ENCODE assay signal across 8 cellular contexts in the genomic region with DNA sequence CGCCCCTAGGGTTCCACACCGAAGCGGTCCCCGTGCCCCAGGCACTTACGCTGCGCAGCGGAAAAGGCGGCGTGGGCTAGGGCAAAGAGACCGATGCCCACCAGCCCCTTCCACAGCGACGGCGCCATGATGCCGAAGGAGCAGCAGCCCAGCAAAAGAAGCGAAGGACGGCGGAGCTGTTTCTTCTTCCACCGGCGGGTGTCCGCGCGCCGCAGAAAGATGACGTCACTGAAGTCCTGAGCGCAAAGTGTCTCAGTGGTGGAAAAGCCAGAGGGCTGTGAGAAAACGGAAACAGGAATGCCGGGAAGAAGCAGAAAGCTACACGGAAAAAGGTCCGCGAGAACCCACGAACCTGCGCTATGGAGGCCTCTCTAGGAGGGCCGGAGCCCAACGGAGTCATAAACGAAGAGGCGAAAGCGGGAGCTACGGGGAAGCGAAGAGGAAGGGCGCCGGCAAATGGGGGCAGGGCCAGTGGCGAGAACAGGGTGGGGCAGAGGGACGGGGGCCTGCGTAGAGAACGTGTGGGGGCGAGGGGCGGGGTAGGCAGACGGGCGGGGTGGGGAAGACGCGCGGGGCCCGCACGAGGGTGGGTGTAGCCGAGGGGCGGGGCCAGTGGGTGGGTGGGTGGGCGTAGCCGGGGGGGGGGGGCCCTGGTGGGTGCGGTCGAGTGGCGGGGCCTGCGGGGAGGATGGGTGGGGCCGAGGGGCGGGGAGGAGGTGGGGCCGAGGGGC.
A peak's percentile ranks its signal among the peaks of the same experiment; 100 is the strongest.
DNase-seq lines count a peak whose midpoint lies in the region; ATAC-seq lines count a peak whose summit lies in the region.

Gene MMGT1 (minus strand): TSS at position 441 of the 731 bp plus-strand sequence. CDS start 313 bp downstream, at position 128.

- H3K27ac Mint-ChIP-seq in central memory CD8-positive, alpha-beta T cell (ENCODE audit: low read depth): peak within 1 kb of the TSS; percentile 97

- DNase-seq in AG08395 (ENCODE audit: low spot score) (peak; percentile 91), NCI-H446 (lab: John Stamatoyannopoulos, UW) (peak; percentile 49 to 87), islet precursor cell (peak; percentile 92)
- DNase-seq in central memory CD8-positive, alpha-beta T cell (ENCODE audit: low spot score in 2 of 2): peak; percentile 55 to 65
- peak; percentile 74 for DNase-seq in stimulated activated CD4-positive, alpha-beta T cell treated with anti-CD3 and anti-CD28 coated beads, Interleukin-12 subunit alpha, Interleukin-12 subunit beta, amount 100 ng/mL, for 4 hours

- H3K9me3 Mint-ChIP-seq in central memory CD8-positive, alpha-beta T cell: no peaks in the 10 kb centered on the region

- ATAC-seq in GM19025 (IDR thresholded peaks at IDR 0.05; ENCODE audit: low read depth, unreplicated experiment): peak; percentile 76
- peak; percentile 73 for ATAC-seq in HG03280 (IDR thresholded peaks at IDR 0.05; ENCODE audit: unreplicated experiment)
- peak; percentile 84 to 88 for ATAC-seq in activated CD4-positive, CD25-positive, alpha-beta regulatory T cell treated with anti-CD3 and anti-CD28 coated beads, Interleukin-2, amount 50 U/mL, for 24 hours
- ATAC-seq in central memory CD8-positive, alpha-beta T cell (replicated peaks; ENCODE audit: extremely low read depth, poor library complexity, severe bottlenecking): peak; percentile 78

- H3K4me3 Mint-ChIP-seq in central memory CD8-positive, alpha-beta T cell: peak within 1 kb of the TSS; percentile 98

- no peaks in the 10 kb centered on the region for H3K27me3 Mint-ChIP-seq in central memory CD8-positive, alpha-beta T cell

- peaks cover 37% of the 10 kb centered on the region for H3K4me1 Mint-ChIP-seq in central memory CD8-positive, alpha-beta T cell

- H3K36me3 Mint-ChIP-seq in central memory CD8-positive, alpha-beta T cell (ENCODE audit: insufficient read depth): peaks cover 10% of the 10 kb centered on the region

Comparison
In these comparisons a context has a peak if more than half of its experiments do, and no peak if none do; other contexts are left out.
1. Peak in every context shown above with its lines: DNase-seq and ATAC-seq.